Comparison of ENCODE assay signal across 14 cellular contexts in genomic region chr1:112318698-112319370, GRCh38.
DNase-seq lines count a peak whose midpoint lies in the region; ATAC-seq and TF ChIP-seq lines count a peak whose summit lies in the region.
"Had no signal": no experiment of that assay in that cellular context is flagged by ENCODE, and none has a peak within 500 bp of the region (broad histone marks: within the 10 kb centered on the region; RNA-seq: fewer than 3 reads in every experiment).

No MANE protein-coding gene starts in this region.

- H3K4me1 ChIP-seq in breast epithelium (peaks cover 0 to 4% of the 10 kb centered on the region in 2 donors), muscle layer of duodenum (ENCODE audit: control insufficient read depth in 1 of 2, insufficient read depth in 2 of 2, low read length in 2 of 2) (peaks cover 9 to 30% of the 10 kb centered on the region in 2 donors), transverse colon (peaks cover 0 to 10% (median 4%) of the 10 kb centered on the region in 4 donors)
- H3K4me1 ChIP-seq: Caco-2, HAP-1 had no signal

- no peak for TF ChIP-seq EP300 in transverse colon (IDR thresholded peaks at IDR 0.05; ENCODE audit: low read depth)

- WGBS in transverse colon (ENCODE audit: low coverage in 1 of 2), 2 donors = 55 to 56% methylated on average over 3 of the region's 3 CpGs

- TF ChIP-seq CTCF in breast epithelium (IDR thresholded peaks at IDR 0.05) (no peak), transverse colon (IDR thresholded peaks at IDR 0.05) (no peak)

- no peak for ATAC-seq in HG02852 (IDR thresholded peaks at IDR 0.05; ENCODE audit: unreplicated experiment)
- ATAC-seq: PC-3 had no signal

- TF ChIP-seq POLR2A in breast epithelium (IDR thresholded peaks at IDR 0.05) (no peak), transverse colon (IDR thresholded peaks at IDR 0.05) (no peak)

- DNase-seq in NCI-H460 (ENCODE audit: extremely low read depth, low read depth) (peak; percentile 4), breast epithelium (ENCODE audit: low spot score in 2 of 2) (no peak), transverse colon (no peak), NCI-H1417 treated with DMSO at 0.1 percent for 48 hours (lab: John Stamatoyannopoulos, UW) (no peak), SW 1271 (lab: John Stamatoyannopoulos, UW) (no peak)
- DNase-seq: Caco-2, DMS53, NCI-H524 treated with DMSO at 0.1 percent for 48 hours, PC-3 had no signal

- intact Hi-C loops in breast epithelium (cut with DNase I; ENCODE audit: low total_unique reads) (no loop called here), transverse colon (cut with DNase I; ENCODE audit: low total_unique reads) (no loop called here)

- H3K27me3 ChIP-seq in breast epithelium = no peaks in the 10 kb centered on the region
- no peaks in the 10 kb centered on the region for H3K27me3 ChIP-seq in muscle layer of duodenum (ENCODE audit: low read depth, low read length)
- no peaks in the 10 kb centered on the region for H3K27me3 ChIP-seq in transverse colon

- in situ Hi-C loops in transverse colon (cut with MboI; ENCODE audit: low pct_ligation_motif_present in 1 of 4, low pct_unique_long_range_greater_than_20kb in 1 of 4, low sequenced_read_pairs in 3 of 4) = no loop called here

- no peak overlapping the region for H3K4me3 ChIP-seq in breast epithelium
- no peak overlapping the region for H3K4me3 ChIP-seq in muscle layer of duodenum (ENCODE audit: low read depth in 1 of 2, low read length in 2 of 2)
- no peak overlapping the region for H3K4me3 ChIP-seq in transverse colon
- H3K4me3 ChIP-seq: HAP-1, SJSA1 had no signal

- H3K9me3 ChIP-seq in breast epithelium (no peaks in the 10 kb centered on the region), muscle layer of duodenum (ENCODE audit: control insufficient read depth in 1 of 2, low read length in 2 of 2) (no peaks in the 10 kb centered on the region), transverse colon (no peaks in the 10 kb centered on the region)
- H3K9me3 ChIP-seq: Caco-2, HAP-1, SJSA1 had no signal

- no peaks in the 10 kb centered on the region for H3K36me3 ChIP-seq in breast epithelium
- no peaks in the 10 kb centered on the region for H3K36me3 ChIP-seq in muscle layer of duodenum (ENCODE audit: control insufficient read depth in 1 of 2, insufficient read depth in 2 of 2, low read length in 2 of 2)
- H3K36me3 ChIP-seq in transverse colon = no peaks in the 10 kb centered on the region
- H3K36me3 ChIP-seq: HAP-1, SJSA1 had no signal

- H3K27ac ChIP-seq in breast epithelium (peak overlapping the region; percentile 34 to 69), muscle layer of duodenum (ENCODE audit: low read length) (peak overlapping the region; percentile 13), transverse colon (peak overlapping the region in 3 of 4 donors; percentile 54 to 67 (median 65))
- H3K27ac ChIP-seq: RWPE1, SJSA1 had no signal

Comparison
In these comparisons a context has a peak if more than half of its experiments do, and no peak if none do; other contexts are left out.
1. H3K27ac ChIP-seq: peak in every context shown above with its lines; median percentile 65 in transverse colon; 52 in breast epithelium; 13 in muscle layer of duodenum.